8 cellular contexts compared by ENCODE assay signal in the genomic region with DNA sequence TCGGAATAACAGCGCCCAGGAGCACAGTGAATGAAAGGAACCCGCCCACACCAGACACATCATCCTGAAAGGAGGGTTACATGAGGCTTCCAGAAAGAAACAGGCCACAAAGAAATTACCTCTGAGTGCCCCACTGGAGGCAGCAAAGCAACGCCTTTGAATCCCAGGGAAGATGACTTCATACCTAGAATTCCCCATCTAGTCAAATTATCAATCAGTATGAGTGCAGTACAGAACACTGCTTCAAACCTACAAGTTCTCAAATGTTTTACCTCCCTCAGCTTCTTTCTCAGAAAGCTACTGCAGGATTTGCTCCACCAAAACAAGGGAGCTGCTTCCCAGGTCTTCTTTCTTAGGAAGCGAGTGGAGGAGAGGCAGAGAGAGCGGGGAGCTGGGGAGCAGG.
DNase-seq lines count a peak whose midpoint lies in the region; ATAC-seq and TF ChIP-seq lines count a peak whose summit lies in the region.

No MANE protein-coding gene starts in this region.

- ATAC-seq in GM18867 (IDR thresholded peaks at IDR 0.05; ENCODE audit: unreplicated experiment) (peak; percentile 36), HG02973 (IDR thresholded peaks at IDR 0.05; ENCODE audit: unreplicated experiment) (peak; percentile 53), HG03159 (IDR thresholded peaks at IDR 0.05; ENCODE audit: unreplicated experiment) (no peak), HG03039 (IDR thresholded peaks at IDR 0.05; ENCODE audit: unreplicated experiment) (no peak)

- POLR2A ChIA-PET in activated CD4-positive, alpha-beta memory T cell treated with anti-CD3 and anti-CD28 coated beads, Interleukin-2, amount 10 ng/mL, durations not matched to agents 7 days and 5 days (lab: Charles Lee): interaction anchor here (0.7 to 6.7 kb wide), 22 partner anchors 9 to 140 kb away, joined by 3 to 107 read pairs (median 5); a partner anchor contains a TSS

- TF ChIP-seq CTCF in nephron progenitor cell (IDR thresholded peaks at IDR 0.05): no peak

- H3K4me3 Mint-ChIP-seq in activated CD4-positive, alpha-beta memory T cell treated with anti-CD3 and anti-CD28 coated beads, Interleukin-2, amount 10 ng/mL, durations not matched to agents 7 days and 5 days: peak overlapping the region; percentile 58
- H3K4me3 Mint-ChIP-seq in nephron progenitor cell: peak overlapping the region; percentile 14

- H3K9me3 Mint-ChIP-seq in activated CD4-positive, alpha-beta memory T cell treated with anti-CD3 and anti-CD28 coated beads, Interleukin-2, amount 10 ng/mL, durations not matched to agents 7 days and 5 days: peaks cover 3% of the 10 kb centered on the region
- H3K9me3 Mint-ChIP-seq in nephron progenitor cell: peaks cover 22% of the 10 kb centered on the region

- peak; percentile 56 for DNase-seq in activated CD4-positive, alpha-beta memory T cell treated with anti-CD3 and anti-CD28 coated beads, Interleukin-2, amount 10 ng/mL, durations not matched to agents 7 days and 5 days
- DNase-seq in nephron progenitor cell: no peak
- DNase-seq in posterior vena cava (ENCODE audit: low spot score): no peak
- no peak for DNase-seq in islet precursor cell

- peak overlapping the region; percentile 93 for H3K27ac Mint-ChIP-seq in activated CD4-positive, alpha-beta memory T cell treated with anti-CD3 and anti-CD28 coated beads, Interleukin-2, amount 10 ng/mL, durations not matched to agents 7 days and 5 days
- no peak overlapping the region for H3K27ac Mint-ChIP-seq in nephron progenitor cell

- intact Hi-C loops in posterior vena cava (cut with DNase I): no loop called here

- H3K27me3 Mint-ChIP-seq in activated CD4-positive, alpha-beta memory T cell treated with anti-CD3 and anti-CD28 coated beads, Interleukin-2, amount 10 ng/mL, durations not matched to agents 7 days and 5 days: no peaks in the 10 kb centered on the region
- peaks cover 3% of the 10 kb centered on the region for H3K27me3 Mint-ChIP-seq in nephron progenitor cell (ENCODE audit: low read depth, poor library complexity)

- H3K36me3 Mint-ChIP-seq in activated CD4-positive, alpha-beta memory T cell treated with anti-CD3 and anti-CD28 coated beads, Interleukin-2, amount 10 ng/mL, durations not matched to agents 7 days and 5 days (ENCODE audit: low read depth): peaks cover 87% of the 10 kb centered on the region
- peaks cover 35% of the 10 kb centered on the region for H3K36me3 Mint-ChIP-seq in nephron progenitor cell (ENCODE audit: low read depth)

- H3K4me1 Mint-ChIP-seq in activated CD4-positive, alpha-beta memory T cell treated with anti-CD3 and anti-CD28 coated beads, Interleukin-2, amount 10 ng/mL, durations not matched to agents 7 days and 5 days: peaks cover 99% of the 10 kb centered on the region
- peaks cover 76% of the 10 kb centered on the region for H3K4me1 Mint-ChIP-seq in nephron progenitor cell

- CTCF ChIA-PET in activated CD4-positive, alpha-beta memory T cell treated with anti-CD3 and anti-CD28 coated beads, Interleukin-2, amount 10 ng/mL, durations not matched to agents 7 days and 5 days (lab: Charles Lee): interaction anchor here (1.1 to 3.4 kb wide), 9 partner anchors 8 to 192 kb away, joined by 3 to 23 read pairs (median 5); no protein-coding TSS in a partner anchor

Comparison
In these comparisons a context has a peak if more than half of its experiments do, and no peak if none do; other contexts are left out.
1. ATAC-seq: peak in GM18867 (single experiment) and HG02973 (single experiment); none in HG03159 (single experiment) and HG03039 (single experiment).